8 cellular contexts compared by ENCODE assay signal in the genomic region with DNA sequence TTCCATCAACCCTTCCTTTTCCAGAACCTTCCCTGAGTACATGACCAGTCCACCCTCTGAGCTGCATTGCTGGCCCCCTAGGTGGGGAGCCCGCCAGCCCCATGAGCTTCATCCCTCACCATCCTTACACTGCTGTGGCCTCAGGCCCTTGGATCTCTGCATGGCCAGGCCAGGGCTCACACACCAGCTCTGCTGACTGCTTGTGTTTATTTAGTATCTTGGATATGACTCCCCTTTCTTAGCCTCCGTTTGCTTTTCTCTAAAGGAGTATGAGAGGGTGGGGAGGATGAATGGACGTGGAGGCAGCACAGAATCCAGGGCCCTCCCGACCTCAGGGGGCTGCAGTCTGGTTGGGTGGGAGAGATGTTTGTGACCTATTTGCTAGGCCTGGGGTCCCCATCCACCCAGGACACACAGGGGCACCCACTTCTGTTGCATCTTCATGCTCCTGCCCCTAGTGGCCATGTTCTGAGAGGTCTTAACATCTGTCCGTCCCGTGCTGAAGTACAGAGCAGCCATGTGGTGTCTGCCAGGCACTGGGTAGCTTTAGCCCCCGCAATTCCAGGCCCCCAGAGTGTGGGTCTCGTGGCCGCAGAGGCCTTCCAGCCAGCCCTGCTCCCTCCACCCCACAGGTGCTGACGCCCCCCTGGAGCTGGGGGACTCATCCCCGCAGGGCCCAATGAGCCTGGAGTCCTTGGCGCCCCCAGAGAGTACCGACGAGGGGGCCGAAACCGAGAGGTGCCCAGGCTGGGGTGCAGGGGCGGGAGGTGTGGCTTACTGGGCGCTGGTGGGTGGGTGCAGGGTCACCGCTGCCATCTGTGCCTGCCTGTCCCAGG. TPM values are rescaled to one million over a fixed set of nuclear protein-coding genes. Genes with fewer than 3 reads are reported as not detected.
A peak's percentile ranks its signal among the peaks of the same experiment; 100 is the strongest.
DNase-seq lines count a peak whose midpoint lies in the region; ATAC-seq lines count a peak whose summit lies in the region.
"Had no signal": no experiment of that assay in that cellular context is flagged by ENCODE, and none has a peak within 500 bp of the region (broad histone marks: within the 10 kb centered on the region; RNA-seq: fewer than 3 reads in every experiment).

No MANE protein-coding gene starts in this region.

- H3K36me3 ChIP-seq in neuronal stem cell (replicated peaks in 1 of 2; ENCODE audit: control insufficient read depth in 2 of 2, insufficient read depth in 2 of 2, low read length in 2 of 2): peaks cover 13 to 34% of the 10 kb centered on the region in 2 donors

- no peaks in the 10 kb centered on the region for H3K27me3 ChIP-seq in neuronal stem cell (ENCODE audit: control insufficient read depth in 3 of 3, insufficient read depth in 3 of 3, low read depth in 1 of 3, low read length in 3 of 3)
- H3K27me3 ChIP-seq: tibial nerve had no signal

- H3K4me1 ChIP-seq in neuronal stem cell (ENCODE audit: control insufficient read depth in 2 of 2, insufficient read depth in 1 of 2, low read depth in 1 of 2, low read length in 2 of 2): no peaks in the 10 kb centered on the region
- H3K4me1 ChIP-seq: tibial nerve had no signal

- no peaks in the 10 kb centered on the region for H3K27me3 Mint-ChIP-seq in T-helper 2 cell treated with Interferon-gamma antibody and Interleukin-4, amounts not matched to agents 5 μg/mL and 100 μg/mL, for 36 hours (ENCODE audit: low read depth)
- no peaks in the 10 kb centered on the region for H3K27me3 Mint-ChIP-seq in activated CD8-positive, alpha-beta T cell treated with anti-CD3 and anti-CD28 coated beads, Interleukin-2, amount 10 ng/mL, durations not matched to agents 7 days and 5 days (ENCODE audit: low read depth)

- H4K8ac ChIP-seq in neuronal stem cell (ENCODE audit: low read depth, low read length): no peak overlapping the region

- H3K18ac ChIP-seq in neuronal stem cell (ENCODE audit: low read length): peak overlapping the region; percentile 48

- ATAC-seq in activated CD8-positive, alpha-beta T cell treated with anti-CD3 and anti-CD28 coated beads, Interleukin-2, amount 10 ng/mL, durations not matched to agents 7 days and 5 days: peak; percentile 59

- H2BK5ac ChIP-seq in neuronal stem cell (ENCODE audit: low read length): peak overlapping the region; percentile 53

- no peak overlapping the region for H2BK15ac ChIP-seq in neuronal stem cell (ENCODE audit: low read length)

- peak overlapping the region; percentile 21 for H3K14ac ChIP-seq in neuronal stem cell (ENCODE audit: low read length)

- H3K4me2 ChIP-seq in neuronal stem cell (ENCODE audit: insufficient read depth, low read length, poor library complexity, severe bottlenecking): no peak overlapping the region

- H3K4me3 Mint-ChIP-seq in T-helper 2 cell treated with Interferon-gamma antibody and Interleukin-4, amounts not matched to agents 5 μg/mL and 100 μg/mL, for 36 hours: no peak overlapping the region
- H3K4me3 Mint-ChIP-seq in activated CD8-positive, alpha-beta T cell treated with anti-CD3 and anti-CD28 coated beads, Interleukin-2, amount 10 ng/mL, durations not matched to agents 7 days and 5 days: no peak overlapping the region

- no peaks in the 10 kb centered on the region for H3K9me3 Mint-ChIP-seq in T-helper 2 cell treated with Interferon-gamma antibody and Interleukin-4, amounts not matched to agents 5 μg/mL and 100 μg/mL, for 36 hours
- H3K9me3 Mint-ChIP-seq in activated CD8-positive, alpha-beta T cell treated with anti-CD3 and anti-CD28 coated beads, Interleukin-2, amount 10 ng/mL, durations not matched to agents 7 days and 5 days (ENCODE audit: insufficient read depth): no peaks in the 10 kb centered on the region

- peak overlapping the region; percentile 44 for H3K9ac ChIP-seq in neuronal stem cell (ENCODE audit: low read depth, low read length, poor library complexity)

- H3K9me3 ChIP-seq in neuronal stem cell (replicated peaks in 1 of 2; ENCODE audit: control insufficient read depth in 2 of 2, insufficient read depth in 1 of 2, low read depth in 1 of 2, low read length in 2 of 2): no peaks in the 10 kb centered on the region
- H3K9me3 ChIP-seq: tibial nerve had no signal

- H3K27ac ChIP-seq in neuronal stem cell (replicated peaks; ENCODE audit: low read length): no peak overlapping the region
- H3K27ac ChIP-seq: tibial nerve had no signal

- H2BK120ac ChIP-seq in neuronal stem cell (ENCODE audit: low read depth, low read length): no peak overlapping the region

- no peak for DNase-seq in T-helper 2 cell treated with Interferon-gamma antibody and Interleukin-4, amounts not matched to agents 5 μg/mL and 100 μg/mL, for 36 hours (ENCODE audit: low spot score)
- DNase-seq in T-helper 2 cell (no peak), neuronal stem cell (ENCODE audit: low spot score) (no peak), NCI-H2081 (lab: John Stamatoyannopoulos, UW) (no peak), SKM-1 treated with dmso at 0.1 percent for 144 hours (lab: John Stamatoyannopoulos, UW; ENCODE audit: unreplicated experiment) (no peak)
- DNase-seq in activated CD8-positive, alpha-beta T cell treated with anti-CD3 and anti-CD28 coated beads, Interleukin-2, amount 10 ng/mL, durations not matched to agents 7 days and 5 days: no peak
- DNase-seq: C1 segment of cervical spinal cord had no signal

- H4K91ac ChIP-seq in neuronal stem cell (ENCODE audit: low read depth, low read length, poor library complexity): no peak overlapping the region

- H3K4me1 Mint-ChIP-seq in T-helper 2 cell treated with Interferon-gamma antibody and Interleukin-4, amounts not matched to agents 5 μg/mL and 100 μg/mL, for 36 hours (ENCODE audit: low read depth): peaks cover 11% of the 10 kb centered on the region
- peaks cover 56% of the 10 kb centered on the region for H3K4me1 Mint-ChIP-seq in activated CD8-positive, alpha-beta T cell treated with anti-CD3 and anti-CD28 coated beads, Interleukin-2, amount 10 ng/mL, durations not matched to agents 7 days and 5 days (ENCODE audit: low read depth)

- H2BK12ac ChIP-seq in neuronal stem cell (ENCODE audit: low read length): no peak overlapping the region

- no peak overlapping the region for H2AFZ ChIP-seq in neuronal stem cell (ENCODE audit: low read length)

- peak overlapping the region in 1 of 2 donors; percentile 66 for H3K4me3 ChIP-seq in neuronal stem cell (ENCODE audit: low read length in 2 of 2)
- H3K4me3 ChIP-seq: tibial nerve had no signal

- POLR2A ChIA-PET in activated CD8-positive, alpha-beta T cell treated with anti-CD3 and anti-CD28 coated beads, Interleukin-2, amount 10 ng/mL, durations not matched to agents 7 days and 5 days (lab: Charles Lee): interaction anchor here (0.8 to 1.5 kb wide), 4 partner anchors 11 to 22 kb away, joined by 3 to 5 read pairs (median 3); no protein-coding TSS in a partner anchor

- peaks cover 6% of the 10 kb centered on the region for H3K79me1 ChIP-seq in neuronal stem cell (ENCODE audit: low read depth, low read length)

- peak overlapping the region; percentile 81 for H3K27ac Mint-ChIP-seq in T-helper 2 cell treated with Interferon-gamma antibody and Interleukin-4, amounts not matched to agents 5 μg/mL and 100 μg/mL, for 36 hours
- peak overlapping the region; percentile 48 for H3K27ac Mint-ChIP-seq in activated CD8-positive, alpha-beta T cell treated with anti-CD3 and anti-CD28 coated beads, Interleukin-2, amount 10 ng/mL, durations not matched to agents 7 days and 5 days

- H2AK5ac ChIP-seq in neuronal stem cell (ENCODE audit: low read depth, low read length): peak overlapping the region; percentile 63

- peaks cover 52% of the 10 kb centered on the region for H3K36me3 Mint-ChIP-seq in T-helper 2 cell treated with Interferon-gamma antibody and Interleukin-4, amounts not matched to agents 5 μg/mL and 100 μg/mL, for 36 hours (ENCODE audit: low read depth)
- peaks cover 64% of the 10 kb centered on the region for H3K36me3 Mint-ChIP-seq in activated CD8-positive, alpha-beta T cell treated with anti-CD3 and anti-CD28 coated beads, Interleukin-2, amount 10 ng/mL, durations not matched to agents 7 days and 5 days (ENCODE audit: low read depth)

- H3K23ac ChIP-seq in neuronal stem cell (ENCODE audit: low read depth, low read length, poor library complexity): peak overlapping the region; percentile 43

- H3K4ac ChIP-seq in neuronal stem cell (ENCODE audit: low read length): no peak overlapping the region

- CTCF ChIA-PET in activated CD8-positive, alpha-beta T cell treated with anti-CD3 and anti-CD28 coated beads, Interleukin-2, amount 10 ng/mL, durations not matched to agents 7 days and 5 days (lab: Charles Lee): interaction anchor here (0.7 to 2.0 kb wide), 5 partner anchors 10 to 37 kb away, joined by 3 to 11 read pairs (median 4); a partner anchor contains a TSS

- no CpG with 5 or more reads among the region's 19 CpGs for WGBS in neuronal stem cell (ENCODE audit: extremely low coverage in 2 of 2, insufficient read length in 2 of 2, insufficient replicate concordance in 1 of 2), 2 donors

RNA-seq across cellular contexts. Expression of a gene that starts 13.0 kb away (rescaled TPM):
- total RNA-seq in activated CD8-positive, alpha-beta T cell treated with anti-CD3 and anti-CD28 coated beads, Interleukin-2, amount 10 ng/mL, durations not matched to agents 7 days and 5 days: 100 to 1,000 TPM; 515 to 537 TPM
- 30.0 TPM for polyA plus RNA-seq in neuronal stem cell (2013, experiment 1 of 2)
- 29.8 TPM for polyA plus RNA-seq in neuronal stem cell (2013, experiment 2 of 2)

RNA-seq across cellular contexts. Expression of a gene that starts 18.9 kb away (rescaled TPM):
- total RNA-seq in activated CD8-positive, alpha-beta T cell treated with anti-CD3 and anti-CD28 coated beads, Interleukin-2, amount 10 ng/mL, durations not matched to agents 7 days and 5 days: 10 to 100 TPM; 17.4 to 21.5 TPM
- 0.67 TPM for polyA plus RNA-seq in neuronal stem cell (2013, experiment 1 of 2)
- 0.64 TPM for polyA plus RNA-seq in neuronal stem cell (2013, experiment 2 of 2)
- total RNA-seq: tibial nerve had no signal

RNA-seq across cellular contexts. Expression of a gene that starts 32.3 kb away (rescaled TPM):
- 1 to 10 TPM in 1 of 2 experiments, under 1 TPM in 1; 0.84 to 1.1 TPM for total RNA-seq in activated CD8-positive, alpha-beta T cell treated with anti-CD3 and anti-CD28 coated beads, Interleukin-2, amount 10 ng/mL, durations not matched to agents 7 days and 5 days
- 0.47 TPM for polyA plus RNA-seq in neuronal stem cell (2013, experiment 1 of 2)
- 0.44 TPM for polyA plus RNA-seq in neuronal stem cell (2013, experiment 2 of 2)

RNA-seq across cellular contexts. Expression of a gene that starts 35.9 kb away (rescaled TPM):
- total RNA-seq in activated CD8-positive, alpha-beta T cell treated with anti-CD3 and anti-CD28 coated beads, Interleukin-2, amount 10 ng/mL, durations not matched to agents 7 days and 5 days: 1,000 to 10,000 TPM; 3,024 to 3,056 TPM
- 4,580 TPM for polyA plus RNA-seq in neuronal stem cell (2013, experiment 1 of 2)
- polyA plus RNA-seq in neuronal stem cell (2013, experiment 2 of 2): 4,472 TPM

RNA-seq across cellular contexts. Expression of a gene that starts 51.1 kb away (rescaled TPM):
- not detected for total RNA-seq in activated CD8-positive, alpha-beta T cell treated with anti-CD3 and anti-CD28 coated beads, Interleukin-2, amount 10 ng/mL, durations not matched to agents 7 days and 5 days
- not detected for polyA plus RNA-seq in neuronal stem cell (2013, experiment 1 of 2)
- polyA plus RNA-seq in neuronal stem cell (2013, experiment 2 of 2): not detected
- total RNA-seq: tibial nerve had no signal
